ENCODE assay signal across 1 cellular context in the genomic region with DNA sequence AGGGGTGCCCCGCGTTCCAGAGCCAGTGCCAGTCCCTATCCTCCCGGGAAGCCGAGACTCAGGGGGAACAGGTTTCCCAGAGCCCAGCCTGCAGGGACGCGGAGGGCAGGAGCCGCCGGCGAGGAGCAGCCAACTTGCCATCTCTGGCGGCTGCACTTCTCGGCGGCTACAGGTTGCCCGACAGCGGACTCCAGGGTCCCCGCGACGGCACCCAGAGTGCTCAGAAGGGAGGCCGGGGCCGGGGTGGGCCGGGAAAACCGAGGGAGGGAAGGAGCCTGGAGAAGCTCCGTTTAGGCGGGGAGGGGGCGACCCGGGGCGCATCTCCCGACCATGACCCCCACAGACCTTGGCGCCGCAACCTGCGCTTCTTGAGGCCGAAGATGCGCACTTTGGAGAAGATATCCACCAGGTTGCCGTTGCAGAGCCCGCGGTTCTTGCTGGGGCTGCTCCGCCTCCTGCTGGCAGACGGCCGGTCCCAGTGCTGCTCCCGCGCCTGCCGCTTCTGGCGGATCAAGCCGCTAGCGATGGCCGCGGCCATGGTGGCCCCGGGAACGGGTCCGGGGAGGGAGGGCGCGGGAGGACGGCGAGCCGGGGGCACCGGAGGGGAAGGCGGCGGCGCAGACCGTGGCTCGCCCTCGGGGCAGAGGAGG.
TF ChIP-seq lines count a peak whose summit lies in the region.

No MANE protein-coding gene starts in this region.

TF ChIP-seq in A549, 52 proteins besides CTCF, POLR2A, EP300 and RAD21 (continued from another document):
- TF ChIP-seq RNF2 (IDR thresholded peaks at IDR 0.05; ENCODE audit: borderline replicate concordance, low read depth), result no peak
- TF ChIP-seq HOXB13 (CRISPR knock-in tag; IDR thresholded peaks at IDR 0.05; ENCODE audit: low read depth), result no peak
- TF ChIP-seq FOSL2 (IDR thresholded peaks at IDR 0.05), result no peak
- TF ChIP-seq FOSL2 (CRISPR knock-in tag; IDR thresholded peaks at IDR 0.05), result no peak
TF ChIP-seq in A549: peak in this region for 0.
